Comparison of ENCODE assay signal across 25 cellular contexts in the genomic region with DNA sequence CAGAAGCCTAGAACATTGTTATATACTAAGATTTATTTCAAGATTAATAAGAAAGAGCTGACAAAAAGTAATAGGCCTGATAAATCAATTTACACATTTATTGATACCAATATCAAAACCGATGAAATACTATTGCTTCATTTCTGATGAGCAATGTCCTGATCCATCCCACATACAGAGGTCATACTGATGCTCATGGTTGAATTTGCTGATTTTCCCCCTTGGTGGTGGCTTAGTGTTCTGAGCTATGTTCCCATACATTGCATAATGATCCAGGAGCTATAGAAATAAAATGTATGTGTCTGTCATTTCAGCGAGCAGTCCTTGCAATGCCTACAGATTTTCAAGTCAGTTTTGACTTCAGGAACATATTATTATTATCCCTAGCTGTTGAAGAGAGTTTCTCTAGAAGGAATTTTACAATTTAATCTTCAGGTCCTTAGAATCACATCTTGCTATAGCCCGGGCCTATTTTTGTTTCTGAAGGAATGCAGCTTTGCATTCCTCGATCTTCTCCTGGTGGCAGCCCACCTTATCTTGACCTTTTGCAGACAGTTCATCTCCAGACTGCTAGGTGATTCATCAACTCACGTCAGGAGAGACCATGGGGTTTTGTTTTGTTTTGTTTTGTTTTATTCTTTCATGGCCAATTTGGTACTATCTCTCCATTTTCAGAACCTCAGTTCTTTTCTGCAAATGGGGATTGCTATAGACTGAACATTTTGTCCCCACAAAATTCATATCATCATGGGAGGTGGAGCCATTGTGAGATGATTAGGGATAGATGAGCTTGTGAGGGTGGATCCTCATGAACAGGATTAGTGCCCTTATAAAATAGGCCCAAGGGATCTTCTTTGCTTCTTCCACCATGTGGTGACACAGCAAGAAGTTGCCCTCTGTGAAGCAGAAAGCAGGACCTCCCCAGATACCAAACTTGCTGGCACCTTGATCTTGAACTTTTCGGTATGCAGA.
DNase-seq lines count a peak whose midpoint lies in the region; ATAC-seq, FAIRE-seq and TF ChIP-seq lines count a peak whose summit lies in the region.
"Had no signal": no experiment of that assay in that cellular context is flagged by ENCODE, and none has a peak within 500 bp of the region (broad histone marks: within the 10 kb centered on the region; RNA-seq: fewer than 3 reads in every experiment).

No MANE protein-coding gene starts in this region.

- no peak overlapping the region for H2AK9ac ChIP-seq in IMR-90 (replicated peaks; ENCODE audit: low read depth, low read length, poor library complexity)

- WGBS in A549 (ENCODE audit: missing lambda C conversion rate), result 42% methylated on average over 6 of the region's 6 CpGs
- WGBS in IMR-90 (ENCODE audit: extremely low coverage in 2 of 2, insufficient read length in 1 of 2), 2 experiments, result no CpG with 5 or more reads among the region's 6 CpGs
- 76% methylated on average over 6 of the region's 6 CpGs for WGBS in mammary epithelial cell (ENCODE audit: low coverage, missing lambda C conversion rate)

- dilution Hi-C loops in IMR-90 (cut with HindIII; ENCODE audit: low sequenced_read_pairs, unreplicated experiment) (no loop called here), mammary epithelial cell (cut with HindIII; ENCODE audit: low sequenced_read_pairs) (no loop called here)

- H3K9me1 ChIP-seq in IMR-90 (ENCODE audit: insufficient read depth, low read length), result 0 out of 2 replicates have a peak, but pooled peaks cover 4% of the 10 kb centered on the region

- POLR2A ChIA-PET in A549 (lab: Yijun Ruan, JAX) (no interaction called here), IMR-90 (lab: Charles Lee; ENCODE audit: unreplicated experiment) (interaction anchor here (0.5 kb wide), 1 partner anchor 41 kb away, joined by 3 read pairs; no protein-coding TSS in a partner anchor)

- TF ChIP-seq CTCF in A549 (IDR thresholded peaks at IDR 0.05) (no peak), IMR-90 (conservative IDR thresholded peaks at IDR 0.05; ENCODE audit: low read depth, low read length) (no peak), mammary epithelial cell (conservative IDR thresholded peaks at IDR 0.05 in 1 of 2, IDR thresholded peaks at IDR 0.05 in 1 of 2; ENCODE audit: extremely low read depth in 1 of 2, insufficient read depth in 1 of 2, low read depth in 1 of 2, low read length in 2 of 2) (no peak)

- intact Hi-C loops in IMR-90 (cut with micrococcal nuclease) (loop anchor here (1.0 kb wide), 1 partner anchor 70 kb away; no protein-coding TSS in a partner anchor), mammary epithelial cell (cut with micrococcal nuclease) (loop anchor here (10.0 kb wide), 1 partner anchor 158 kb away; no protein-coding TSS in a partner anchor)

- TF ChIP-seq RAD21 in A549 (conservative IDR thresholded peaks at IDR 0.05 in 1 of 2, IDR thresholded peaks at IDR 0.05 in 1 of 2) (no peak), IMR-90 (IDR thresholded peaks at IDR 0.05; ENCODE audit: low read length) (no peak)

- H3K56ac ChIP-seq in IMR-90 (ENCODE audit: extremely low read depth, insufficient read depth, low read length), result 0 out of 2 replicates have a peak overlapping the region, but pooled peaks have one; percentile 47

- peak overlapping the region; percentile 55; the same call in 1 of the 2 replicates for H2AK5ac ChIP-seq in IMR-90 (ENCODE audit: low read depth, low read length)

- no peak overlapping the region for H3K9ac ChIP-seq in IMR-90 (ENCODE audit: low read depth, low read length)
- no peak overlapping the region for H3K9ac ChIP-seq in mammary epithelial cell (ENCODE audit: insufficient read depth, low read length)

- H3K79me2 ChIP-seq in mammary epithelial cell (ENCODE audit: insufficient read depth, low read length), result no peaks in the 10 kb centered on the region

- peak overlapping the region; percentile 77 for H3K4ac ChIP-seq in IMR-90 (ENCODE audit: low read depth, low read length)

- H3K79me1 ChIP-seq in IMR-90 (ENCODE audit: low read depth in 1 of 2, low read length in 2 of 2), result no peaks in the 10 kb centered on the region

- H3K9me3 ChIP-seq in A549 (peaks cover 13% of the 10 kb centered on the region), IMR-90 (ENCODE audit: control insufficient read depth, insufficient read depth, low read length) (no peaks in the 10 kb centered on the region; the same call in 1 of the 2 replicates), mammary epithelial cell (replicated peaks; ENCODE audit: insufficient read depth, low read length) (no peaks in the 10 kb centered on the region), HAP-1 (no peaks in the 10 kb centered on the region)

- peak overlapping the region in 1 of 2 experiments; percentile 57; a peak in 2 of 4 replicates for H4K8ac ChIP-seq in IMR-90 (ENCODE audit: low read depth in 2 of 2, low read length in 2 of 2)

- ATAC-seq in A549 (peak; percentile 28 to 67; a peak in 3 of 6 replicates), IMR-90 (ENCODE audit: low read depth) (no peak), HG03045 (IDR thresholded peaks at IDR 0.05; ENCODE audit: unreplicated experiment) (no peak)
- ATAC-seq: T-helper 17 cell had no signal

- no peaks in the 10 kb centered on the region for H3K36me3 ChIP-seq in IMR-90 (ENCODE audit: control insufficient read depth, insufficient read depth, low read length)
- no peaks in the 10 kb centered on the region for H3K36me3 ChIP-seq in mammary epithelial cell (ENCODE audit: insufficient read depth, low read length)
- no peaks in the 10 kb centered on the region for H3K36me3 ChIP-seq in HAP-1 (replicated peaks)
- H3K36me3 ChIP-seq: WERI-Rb-1 had no signal

- H3K27me3 ChIP-seq in IMR-90 (ENCODE audit: control insufficient read depth, insufficient read depth, low read length), result no peaks in the 10 kb centered on the region
- H3K27me3 ChIP-seq in mammary epithelial cell (ENCODE audit: insufficient read depth, low read length), result no peaks in the 10 kb centered on the region
- no peaks in the 10 kb centered on the region for H3K27me3 ChIP-seq in HAP-1 (ENCODE audit: low read depth)

- no peak for FAIRE-seq in A549 (lab: Jason Lieb, UNC)
- FAIRE-seq: colon, small intestine had no signal

- peak overlapping the region; percentile 92 for H2BK5ac ChIP-seq in IMR-90 (ENCODE audit: low read depth, low read length, poor library complexity, severe bottlenecking)

- H3K4me3 ChIP-seq in A549 (no peak overlapping the region), IMR-90 (ENCODE audit: insufficient read depth, low read depth, low read length) (no peak overlapping the region), mammary epithelial cell (replicated peaks in 1 of 3; ENCODE audit: insufficient read depth in 1 of 3, low read depth in 2 of 3, low read length in 3 of 3) (no peak overlapping the region), HAP-1 (no peak overlapping the region)

- H2BK15ac ChIP-seq in IMR-90 (ENCODE audit: low read depth, low read length), result peak overlapping the region; percentile 28; the same call in 1 of the 3 replicates

- peak overlapping the region; percentile 71 for H4K91ac ChIP-seq in IMR-90 (ENCODE audit: insufficient read depth, low read depth, low read length)

- BruUV-seq in IMR-90 (replicated peaks; lab: Mats Ljungman, UMichigan), result no TSS peak
- BruUV-seq in mammary epithelial cell (replicated peaks; lab: Mats Ljungman, UMichigan), result no TSS peak

- H4K20me1 ChIP-seq in IMR-90 (ENCODE audit: insufficient read depth, low read length) (no peaks in the 10 kb centered on the region), mammary epithelial cell (ENCODE audit: insufficient read depth, low read length) (no peaks in the 10 kb centered on the region)

- H4K5ac ChIP-seq in IMR-90 (ENCODE audit: low read depth, low read length), result peak overlapping the region; percentile 84

- H2AFZ ChIP-seq in IMR-90 (replicated peaks; ENCODE audit: low read length, poor library complexity) (no peak overlapping the region), mammary epithelial cell (ENCODE audit: low read depth, low read length) (no peak overlapping the region)

- H3K4me1 ChIP-seq in A549, result peaks cover 33% of the 10 kb centered on the region
- H3K4me1 ChIP-seq in IMR-90 (ENCODE audit: control insufficient read depth, insufficient read depth, low read length), result peaks cover 10% of the 10 kb centered on the region; the same call in 1 of the 2 replicates
- H3K4me1 ChIP-seq in mammary epithelial cell (ENCODE audit: insufficient read depth, low read length), result peaks cover 12% of the 10 kb centered on the region
- H3K4me1 ChIP-seq in HAP-1, result no peaks in the 10 kb centered on the region

- peak in 1 of 2 experiments; percentile 10; a peak in 1 of 5 replicates for TF ChIP-seq EP300 in A549 (IDR thresholded peaks at IDR 0.05)

- DNase-seq in A549 (ENCODE audit: low read depth in 1 of 2, low spot score in 1 of 2) (peak in 1 of 2 experiments; percentile 53), IMR-90 (peak; percentile 4), mammary epithelial cell (no peak), kidney tubule cell (ENCODE audit: low spot score) (peak; percentile 19), HAP-1 (ENCODE audit: low spot score in 2 of 2) (no peak), NCI-H1930 (lab: John Stamatoyannopoulos, UW) (no peak), DMS153 treated with DMSO at 0.1 percent for 48 hours (lab: John Stamatoyannopoulos, UW; ENCODE audit: unreplicated experiment) (no peak)
- DNase-seq: ACHN; activated CD4-positive, alpha-beta memory T cell treated with anti-CD3 and anti-CD28 coated beads for 36 hours; activated naive CD4-positive, alpha-beta T cell; activated T-cell treated with anti-CD3 and anti-CD28 coated beads, Interleukin-2, amount 50 U/mL, for 1 hour; DMS53; endodermal cell; foreskin melanocyte; Karpas-422; kidney; NCI-H1105; NCI-H524 treated with DMSO at 0.1 percent for 48 hours; Right ventricle myocardium superior; small intestine; stimulated activated CD4-positive, alpha-beta T cell treated with anti-CD3 and anti-CD28 coated beads, Interleukin-4, amount 100 ng/mL, for 4 hours; T-helper 17 cell; WERI-Rb-1 had no signal

- peak overlapping the region; percentile 79 to 83 for H3K27ac ChIP-seq in A549
- peak overlapping the region; percentile 16; the same call in 1 of the 2 replicates for H3K27ac ChIP-seq in IMR-90 (ENCODE audit: insufficient read depth, low read length)
- H3K27ac ChIP-seq in mammary epithelial cell (ENCODE audit: insufficient read depth, low read depth, low read length), result peak overlapping the region; percentile 59
- H3K27ac ChIP-seq: WERI-Rb-1 had no signal

- H3K14ac ChIP-seq in IMR-90 (replicated peaks; ENCODE audit: low read depth, low read length), result peak overlapping the region; percentile 68; the same call in 1 of the 2 replicates

- no peak for TF ChIP-seq POLR2A in A549 (IDR thresholded peaks at IDR 0.05; ENCODE audit: low read length)
- no peak for TF ChIP-seq POLR2A in IMR-90 (IDR thresholded peaks at IDR 0.05; ENCODE audit: low read depth, low read length)

- H3K23ac ChIP-seq in IMR-90 (ENCODE audit: low read depth, low read length), result peak overlapping the region; percentile 91

- peak overlapping the region; percentile 90 for H3K18ac ChIP-seq in IMR-90 (ENCODE audit: low read depth, low read length)

- peak overlapping the region; percentile 86 for H2BK20ac ChIP-seq in IMR-90 (ENCODE audit: low read depth, low read length)

- in situ Hi-C loops in IMR-90 (cut with MboI; ENCODE audit: low sequenced_read_pairs) (loop anchor here (10.0 kb wide), 1 partner anchor 548 kb away; no protein-coding TSS in a partner anchor), mammary epithelial cell (cut with MboI; ENCODE audit: low sequenced_read_pairs in 2 of 2) (no loop called here), HAP-1 (cut with MboI; ENCODE audit: low sequenced_read_pairs) (no loop called here)

- peak overlapping the region; percentile 59 for H3K4me2 ChIP-seq in A549
- no peak overlapping the region for H3K4me2 ChIP-seq in IMR-90 (ENCODE audit: low read depth, low read length)
- no peak overlapping the region for H3K4me2 ChIP-seq in mammary epithelial cell (ENCODE audit: insufficient read depth, low read depth, low read length)

- peak overlapping the region; percentile 94 for H2BK120ac ChIP-seq in IMR-90 (ENCODE audit: low read depth, low read length)

- CTCF ChIA-PET in A549 (lab: Yijun Ruan, JAX) (interaction anchor here (0.9 to 1.4 kb wide), 3 partner anchors 9 to 468 kb away, joined by 3 to 5 read pairs (median 4); no protein-coding TSS in a partner anchor), IMR-90 (lab: Yijun Ruan, JAX) (no interaction called here), mammary epithelial cell (lab: Charles Lee; ENCODE audit: low non-redundant PET) (no interaction called here)

Comparison
In these comparisons a context has a peak if more than half of its experiments do, and no peak if none do; other contexts are left out.
1. ATAC-seq: peak in A549 (2 of 2); none in IMR-90 (single experiment) and HG03045 (single experiment).
2. DNase-seq: peak in IMR-90 (single experiment) and kidney tubule cell (single experiment); none in mammary epithelial cell (single experiment), HAP-1 (0 of 2), NCI-H1930 (0 of 2) and DMS153 treated with DMSO at 0.1 percent for 48 hours (single experiment).
3. H3K27ac ChIP-seq: peak in every context shown above with its lines; median percentile 81 in A549; 59 in mammary epithelial cell; 16 in IMR-90.